12 cellular contexts compared by ENCODE assay signal in the genomic region with DNA sequence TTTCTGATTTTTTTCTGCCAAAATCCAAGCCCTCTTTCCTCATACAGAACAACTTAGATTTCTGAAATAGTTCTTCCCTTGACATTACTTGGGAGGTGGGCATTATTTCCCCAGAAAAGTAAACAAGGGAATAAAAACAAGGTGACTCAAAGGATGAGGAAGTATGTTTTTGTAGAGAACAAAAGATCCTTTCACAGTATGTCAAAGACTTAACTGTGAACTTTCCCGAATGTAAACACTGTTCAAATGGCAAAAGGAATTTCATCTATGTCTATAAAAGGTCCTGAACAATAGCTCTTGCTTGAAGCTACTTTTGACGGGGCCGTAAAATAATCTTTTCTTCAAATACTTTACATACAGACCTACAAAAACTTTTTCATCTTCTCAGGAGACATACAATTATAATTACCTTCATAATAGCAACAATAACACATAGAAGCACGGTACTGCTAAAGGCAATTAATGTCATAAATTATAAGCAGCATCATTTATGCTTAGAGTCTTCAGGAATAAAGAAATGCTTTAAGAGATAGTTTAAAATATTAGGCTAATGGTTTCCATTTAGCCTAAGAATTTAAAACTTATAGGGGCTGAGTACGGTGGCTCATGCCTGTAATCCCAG.
DNase-seq lines count a peak whose midpoint lies in the region; ATAC-seq and TF ChIP-seq lines count a peak whose summit lies in the region.
"Had no signal": no experiment of that assay in that cellular context is flagged by ENCODE, and none has a peak within 500 bp of the region (broad histone marks: within the 10 kb centered on the region; RNA-seq: fewer than 3 reads in every experiment).

No MANE protein-coding gene starts in this region.

- no peak for TF ChIP-seq RAD21 in IMR-90 (IDR thresholded peaks at IDR 0.05; ENCODE audit: low read length)

- H3K9me3 Mint-ChIP-seq in mesothelial cell of epicardium = no peaks in the 10 kb centered on the region
- H3K9me3 Mint-ChIP-seq: activated T-helper 17 cell treated with anti-CD3 and anti-CD28 coated beads, Interleukin-2, amount 50 U/mL, for 72 hours; naive thymus-derived CD8-positive, alpha-beta T cell had no signal

- no peak for TF ChIP-seq CTCF in 22Rv1 (IDR thresholded peaks at IDR 0.05)
- TF ChIP-seq CTCF in IMR-90 (conservative IDR thresholded peaks at IDR 0.05; ENCODE audit: low read depth, low read length) = no peak
- TF ChIP-seq CTCF in mesothelial cell of epicardium (IDR thresholded peaks at IDR 0.05; ENCODE audit: unreplicated experiment) = no peak

- no peak for TF ChIP-seq POLR2A in IMR-90 (IDR thresholded peaks at IDR 0.05; ENCODE audit: low read depth, low read length)

- H2AK9ac ChIP-seq in IMR-90 (replicated peaks; ENCODE audit: low read depth, low read length, poor library complexity) = no peak overlapping the region

- peak overlapping the region; percentile 59; the same call in 1 of the 2 replicates for H2BK20ac ChIP-seq in IMR-90 (ENCODE audit: low read depth, low read length)

- peak overlapping the region; percentile 50 for H3K18ac ChIP-seq in IMR-90 (ENCODE audit: low read depth, low read length)

- peaks cover 14% of the 10 kb centered on the region for H3K9me1 ChIP-seq in IMR-90 (ENCODE audit: insufficient read depth, low read length)

- H3K36me3 ChIP-seq in IMR-90 (ENCODE audit: control insufficient read depth, insufficient read depth, low read length) = no peaks in the 10 kb centered on the region
- H3K36me3 ChIP-seq: HAP-1 had no signal

- peaks cover 62% of the 10 kb centered on the region for H3K4me1 Mint-ChIP-seq in mesothelial cell of epicardium
- H3K4me1 Mint-ChIP-seq: activated T-helper 17 cell treated with anti-CD3 and anti-CD28 coated beads, Interleukin-2, amount 50 U/mL, for 72 hours; B cell had no signal

- H3K14ac ChIP-seq in IMR-90 (replicated peaks; ENCODE audit: low read depth, low read length) = peak overlapping the region; percentile 81

- H2AFZ ChIP-seq in IMR-90 (replicated peaks; ENCODE audit: low read length, poor library complexity) = no peak overlapping the region

- DNase-seq in IMR-90 (peak; percentile 72), caudate nucleus (lab: John Stamatoyannopoulos, UW) (no peak), mesothelial cell of epicardium (ENCODE audit: low spot score in 2 of 2, unreplicated experiment in 2 of 2) (no peak), inferior parietal cortex (ENCODE audit: extremely low spot score) (no peak)
- DNase-seq in stimulated activated naive CD4-positive, alpha-beta T cell treated with Interleukin-2 at 50 U/mL for 16 hours (lab: John Stamatoyannopoulos, UW) = no peak
- DNase-seq: naive thymus-derived CD8-positive, alpha-beta T cell had no signal

- no peak overlapping the region for H3K56ac ChIP-seq in IMR-90 (ENCODE audit: extremely low read depth, insufficient read depth, low read length)

- peak overlapping the region; percentile 49; the same call in 1 of the 3 replicates for H2BK15ac ChIP-seq in IMR-90 (ENCODE audit: low read depth, low read length)

- H3K79me1 ChIP-seq in IMR-90 (ENCODE audit: low read depth in 1 of 2, low read length in 2 of 2) = peaks cover 0 to 7% of the 10 kb centered on the region in 2 experiments; a peak in 3 of 4 replicates

- no peaks in the 10 kb centered on the region for H3K36me3 Mint-ChIP-seq in mesothelial cell of epicardium

- no peak overlapping the region for H3K4me3 Mint-ChIP-seq in mesothelial cell of epicardium
- H3K4me3 Mint-ChIP-seq: activated T-helper 17 cell treated with anti-CD3 and anti-CD28 coated beads, Interleukin-2, amount 50 U/mL, for 72 hours; B cell; naive thymus-derived CD8-positive, alpha-beta T cell had no signal

- BruUV-seq in IMR-90 (replicated peaks; lab: Mats Ljungman, UMichigan) = no TSS peak

- peaks cover 19% of the 10 kb centered on the region for H3K4me1 ChIP-seq in IMR-90 (ENCODE audit: control insufficient read depth, insufficient read depth, low read length)

- H2BK120ac ChIP-seq in IMR-90 (ENCODE audit: low read depth, low read length) = peak overlapping the region; percentile 90

- POLR2A ChIA-PET in IMR-90 (lab: Charles Lee; ENCODE audit: unreplicated experiment) = no interaction called here

- H3K9ac ChIP-seq in IMR-90 (ENCODE audit: low read depth, low read length) = no peak overlapping the region; the same call in 1 of the 2 replicates

- H3K27ac ChIP-seq in 22Rv1 (peak overlapping the region; percentile 64), IMR-90 (ENCODE audit: insufficient read depth, low read length) (peak overlapping the region; percentile 86), caudate nucleus (ENCODE audit: low read depth, low read length) (peak overlapping the region; percentile 3)

- peak; percentile 13; the same call in 1 of the 2 replicates for ATAC-seq in IMR-90 (ENCODE audit: low read depth)
- no peak for ATAC-seq in GM18873 (IDR thresholded peaks at IDR 0.05; ENCODE audit: low FRiP score, unreplicated experiment)
- ATAC-seq in HG03025 (IDR thresholded peaks at IDR 0.05; ENCODE audit: low FRiP score, unreplicated experiment) = no peak
- ATAC-seq: activated T-helper 17 cell treated with anti-CD3 and anti-CD28 coated beads, Interleukin-2, amount 50 U/mL, for 72 hours; naive thymus-derived CD8-positive, alpha-beta T cell had no signal

- no peak overlapping the region for H3K4me2 ChIP-seq in IMR-90 (ENCODE audit: low read depth, low read length)

- no peaks in the 10 kb centered on the region for H4K20me1 ChIP-seq in IMR-90 (ENCODE audit: insufficient read depth, low read length)

- WGBS in IMR-90 (ENCODE audit: extremely low coverage in 2 of 2, insufficient read length in 1 of 2), 2 experiments = 63% methylated on average over 3 of the region's 5 CpGs; no CpG with 5 or more reads in 1 of the 2 experiments

- CTCF ChIA-PET in IMR-90 (lab: Yijun Ruan, JAX) = interaction anchor here (1.1 to 1.6 kb wide), 2 partner anchors 189 to 252 kb away, joined by 3 to 5 read pairs; no protein-coding TSS in a partner anchor

- peak overlapping the region; percentile 49 to 63; a peak in 3 of 4 replicates for H4K8ac ChIP-seq in IMR-90 (ENCODE audit: low read depth in 2 of 2, low read length in 2 of 2)

- peak overlapping the region; percentile 70 for H3K27ac Mint-ChIP-seq in mesothelial cell of epicardium
- H3K27ac Mint-ChIP-seq: activated T-helper 17 cell treated with anti-CD3 and anti-CD28 coated beads, Interleukin-2, amount 50 U/mL, for 72 hours; B cell; naive thymus-derived CD8-positive, alpha-beta T cell had no signal

- H4K91ac ChIP-seq in IMR-90 (ENCODE audit: insufficient read depth, low read depth, low read length) = peak overlapping the region; percentile 71; the same call in 1 of the 2 replicates

- peak overlapping the region; percentile 84 for H2BK5ac ChIP-seq in IMR-90 (ENCODE audit: low read depth, low read length, poor library complexity, severe bottlenecking)

- intact Hi-C loops in IMR-90 (cut with micrococcal nuclease) = loop anchor here (5.0 to 10.0 kb wide), 2 partner anchors 84 to 296 kb away; no protein-coding TSS in a partner anchor

- no peaks in the 10 kb centered on the region for H3K27me3 ChIP-seq in IMR-90 (ENCODE audit: control insufficient read depth, insufficient read depth, low read length)

- no peaks in the 10 kb centered on the region for H3K27me3 Mint-ChIP-seq in mesothelial cell of epicardium (ENCODE audit: low read depth)
- H3K27me3 Mint-ChIP-seq: activated T-helper 17 cell treated with anti-CD3 and anti-CD28 coated beads, Interleukin-2, amount 50 U/mL, for 72 hours; naive thymus-derived CD8-positive, alpha-beta T cell had no signal

- H2AK5ac ChIP-seq in IMR-90 (ENCODE audit: low read depth, low read length) = peak overlapping the region; percentile 78

- peak overlapping the region; percentile 44; the same call in 1 of the 2 replicates for H4K5ac ChIP-seq in IMR-90 (ENCODE audit: low read depth, low read length)

- dilution Hi-C loops in IMR-90 (cut with HindIII; ENCODE audit: low sequenced_read_pairs, unreplicated experiment) = no loop called here

- H3K9me3 ChIP-seq in IMR-90 (ENCODE audit: control insufficient read depth, insufficient read depth, low read length) = no peaks in the 10 kb centered on the region
- H3K9me3 ChIP-seq: HAP-1 had no signal

- no peak overlapping the region; the same call in 1 of the 2 replicates for H3K23ac ChIP-seq in IMR-90 (ENCODE audit: low read depth, low read length)

- in situ Hi-C loops in IMR-90 (cut with MboI; ENCODE audit: low sequenced_read_pairs) = loop anchor here (25.0 kb wide), 1 partner anchor 186 kb away; the partner anchor contains the start of gene RGCC

- peak overlapping the region; percentile 63; the same call in 1 of the 2 replicates for H3K4ac ChIP-seq in IMR-90 (ENCODE audit: low read depth, low read length)

- no peak overlapping the region for H3K4me3 ChIP-seq in IMR-90 (ENCODE audit: insufficient read depth, low read depth, low read length)
- H3K4me3 ChIP-seq: HAP-1 had no signal

TF ChIP-seq in IMR-90, 13 proteins besides CTCF, POLR2A, EP300 and RAD21 (continues in another document):
- TF ChIP-seq, protein P1, sequence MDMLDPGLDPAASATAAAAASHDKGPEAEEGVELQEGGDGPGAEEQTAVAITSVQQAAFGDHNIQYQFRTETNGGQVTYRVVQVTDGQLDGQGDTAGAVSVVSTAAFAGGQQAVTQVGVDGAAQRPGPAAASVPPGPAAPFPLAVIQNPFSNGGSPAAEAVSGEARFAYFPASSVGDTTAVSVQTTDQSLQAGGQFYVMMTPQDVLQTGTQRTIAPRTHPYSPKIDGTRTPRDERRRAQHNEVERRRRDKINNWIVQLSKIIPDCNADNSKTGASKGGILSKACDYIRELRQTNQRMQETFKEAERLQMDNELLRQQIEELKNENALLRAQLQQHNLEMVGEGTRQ (IDR thresholded peaks at IDR 0.05; ENCODE audit: low read depth, low read length) = no peak
- TF ChIP-seq CHD1 (IDR thresholded peaks at IDR 0.05; ENCODE audit: low read depth, low read length) = no peak
- no peak for TF ChIP-seq RCOR1 (IDR thresholded peaks at IDR 0.05; ENCODE audit: insufficient replicate concordance, low read length)
- no peak for TF ChIP-seq BHLHE40 (IDR thresholded peaks at IDR 0.05; ENCODE audit: low read depth, low read length)
- TF ChIP-seq ELK1 (IDR thresholded peaks at IDR 0.05; ENCODE audit: borderline replicate concordance, low read depth, low read length) = no peak
- no peak for TF ChIP-seq MAFK (IDR thresholded peaks at IDR 0.05; ENCODE audit: low read depth, low read length)
- TF ChIP-seq MAZ (IDR thresholded peaks at IDR 0.05; ENCODE audit: borderline replicate concordance, low read depth, low read length) = no peak
- no peak for TF ChIP-seq FOS (IDR thresholded peaks at IDR 0.05; ENCODE audit: low read depth, low read length)
- TF ChIP-seq RFX5 (IDR thresholded peaks at IDR 0.05; ENCODE audit: low read depth, low read length) = no peak

Comparison
In these comparisons a context has a peak if more than half of its experiments do, and no peak if none do; other contexts are left out.
1. H3K27ac ChIP-seq: peak in every context shown above with its lines; median percentile 86 in IMR-90; 64 in 22Rv1; 3 in caudate nucleus.